In the genomic region with DNA sequence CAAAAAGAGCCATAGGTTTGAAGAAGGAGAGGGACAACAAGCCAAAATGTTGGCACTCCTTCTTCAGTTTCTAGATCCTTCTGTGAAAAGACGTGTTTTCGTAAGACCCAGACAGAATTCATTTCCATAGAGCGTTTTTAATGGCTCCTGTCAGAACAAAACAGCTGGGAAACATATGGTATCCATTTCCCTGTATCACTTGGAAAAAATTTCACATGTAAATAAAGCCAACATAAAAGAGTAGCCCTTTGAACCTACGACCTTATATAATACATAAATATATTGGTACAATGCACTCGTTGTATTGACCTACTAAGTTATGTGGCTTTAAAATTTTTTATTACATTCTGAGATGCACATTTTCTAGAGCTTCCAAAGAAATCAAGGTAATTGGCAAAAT, we compare ENCODE assay signal across 18 cellular contexts.
DNase-seq lines count a peak whose midpoint lies in the region; ATAC-seq, FAIRE-seq and TF ChIP-seq lines count a peak whose summit lies in the region.
"Had no signal": no experiment of that assay in that cellular context is flagged by ENCODE, and none has a peak within 500 bp of the region (broad histone marks: within the 10 kb centered on the region; RNA-seq: fewer than 3 reads in every experiment).

No MANE protein-coding gene starts in this region.

- no peak overlapping the region for H3K4me3 Mint-ChIP-seq in osteocyte (ENCODE audit: unreplicated experiment)

- DNase-seq in GM19239 (ENCODE audit: insufficient read length, low spot score) (no peak), NCI-H69 (lab: John Stamatoyannopoulos, UW) (peak; percentile 75), fibroblast of villous mesenchyme (ENCODE audit: low read depth) (peak; percentile 51), osteocyte (ENCODE audit: extremely low spot score, unreplicated experiment) (no peak), esophagus muscularis mucosa (ENCODE audit: extremely low spot score) (no peak), iPS-NIHi11 (ENCODE audit: low spot score) (no peak)
- DNase-seq: AML-193; DMS79 treated with DMSO at 0.1 percent for 48 hours; NCI-H1417 treated with DMSO at 0.1 percent for 48 hours; NCI-H2029; NCI-H748 treated with DMSO at 0.1 percent for 48 hours; NK-92 treated with Interleukin-12 subunit alpha and Interleukin-12 subunit beta, amount 100 ng/mL, for 24 hours; Right ventricle myocardium superior had no signal

- no peak for ATAC-seq in GM19023 (IDR thresholded peaks at IDR 0.05; ENCODE audit: unreplicated experiment)

- peaks cover 13% of the 10 kb centered on the region for H3K27me3 Mint-ChIP-seq in osteocyte (ENCODE audit: unreplicated experiment)

- H3K4me3 ChIP-seq in fibroblast of villous mesenchyme (ENCODE audit: low read depth, low read length) = no peak overlapping the region
- H3K4me3 ChIP-seq in esophagus muscularis mucosa = no peak overlapping the region
- H3K4me3 ChIP-seq: HAP-1 had no signal

- peak; percentile 14 for FAIRE-seq in GM19239 (lab: Jason Lieb, UNC)
- FAIRE-seq: D721Med had no signal

- peaks cover 1% of the 10 kb centered on the region for H3K36me3 Mint-ChIP-seq in osteocyte (ENCODE audit: unreplicated experiment)

- H3K27me3 ChIP-seq in esophagus muscularis mucosa = no peaks in the 10 kb centered on the region

- H3K27ac Mint-ChIP-seq in osteocyte (ENCODE audit: unreplicated experiment) = peak overlapping the region; percentile 40

- intact Hi-C loops in esophagus muscularis mucosa (cut with DNase I) = no loop called here

- H3K9me3 ChIP-seq in esophagus muscularis mucosa = no peaks in the 10 kb centered on the region
- H3K9me3 ChIP-seq: HAP-1 had no signal

- 58% methylated on average over 5 of the region's 5 CpGs for WGBS in esophagus muscularis mucosa

- no peaks in the 10 kb centered on the region for H3K36me3 ChIP-seq in esophagus muscularis mucosa
- H3K36me3 ChIP-seq: HAP-1 had no signal

- H3K9me3 Mint-ChIP-seq in osteocyte (ENCODE audit: unreplicated experiment) = peaks cover 5% of the 10 kb centered on the region

- peaks cover 0 to 4% (median 0%) of the 10 kb centered on the region in 4 donors for H3K4me1 ChIP-seq in esophagus muscularis mucosa

- no peak overlapping the region for H3K27ac ChIP-seq in esophagus muscularis mucosa (replicated peaks in 1 of 4)
- H3K27ac ChIP-seq: C4-2B, HL-60 had no signal

- TF ChIP-seq CTCF in fibroblast of villous mesenchyme (IDR thresholded peaks at IDR 0.05; ENCODE audit: insufficient read depth, low read depth, low read length) (no peak), osteocyte (IDR thresholded peaks at IDR 0.05) (no peak), esophagus muscularis mucosa (IDR thresholded peaks at IDR 0.05) (no peak)

- peaks cover 31% of the 10 kb centered on the region for H3K4me1 Mint-ChIP-seq in osteocyte (ENCODE audit: unreplicated experiment)

- no peak for TF ChIP-seq POLR2A in esophagus muscularis mucosa (IDR thresholded peaks at IDR 0.05; ENCODE audit: low read depth)

- no peak for TF ChIP-seq EP300 in esophagus muscularis mucosa (IDR thresholded peaks at IDR 0.05)

Comparison
In these comparisons a context has a peak if more than half of its experiments do, and no peak if none do; other contexts are left out.
1. DNase-seq: peak in NCI-H69 (single experiment) and fibroblast of villous mesenchyme (single experiment); none in GM19239 (single experiment), osteocyte (single experiment), esophagus muscularis mucosa (single experiment) and iPS-NIHi11 (single experiment).